In the genomic region with DNA sequence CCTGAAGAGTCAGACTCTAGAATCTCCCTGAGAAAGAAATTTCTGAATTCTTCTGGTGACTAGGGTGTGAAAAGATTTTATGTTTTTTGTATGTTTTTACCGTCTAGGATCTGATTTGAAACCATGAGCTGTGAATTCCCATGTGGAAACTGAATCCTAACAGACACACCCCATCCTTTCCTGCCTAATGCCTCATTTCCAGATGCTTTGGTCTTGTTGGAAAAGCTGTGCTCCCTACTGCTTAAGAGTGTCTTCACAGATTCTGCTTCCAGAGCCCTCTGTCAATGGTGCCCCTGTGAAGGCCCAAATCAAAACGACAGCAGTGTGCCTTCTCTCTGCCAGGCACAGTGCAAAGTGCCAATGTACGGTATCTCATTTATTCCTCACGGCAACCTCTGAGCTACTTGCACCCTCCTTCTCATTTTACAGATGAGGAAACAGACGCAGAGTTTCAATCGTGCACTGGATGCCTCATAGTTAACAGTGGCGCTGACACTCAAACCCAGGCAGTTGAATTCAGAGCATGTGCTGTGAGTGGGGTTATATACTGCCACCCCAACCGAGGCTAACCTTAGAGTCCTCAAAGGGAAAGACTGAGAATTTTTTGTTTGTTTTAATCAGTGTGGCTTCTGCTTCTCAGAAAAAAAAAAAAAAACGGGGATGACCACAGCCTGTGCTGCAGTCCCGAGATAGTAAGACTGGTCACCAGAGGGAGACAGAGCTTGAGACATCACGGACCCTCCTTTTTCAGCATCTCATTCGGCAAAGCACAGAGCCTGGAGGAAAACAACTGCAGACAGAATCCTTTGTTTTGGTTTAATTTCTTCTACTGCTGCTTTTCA, we compare ENCODE assay signal across 1 cellular context.
TF ChIP-seq lines count a peak whose summit lies in the region.

No MANE protein-coding gene starts in this region.

TF ChIP-seq in HepG2, 621 proteins besides CTCF, POLR2A, EP300 and RAD21 (continued from another document):
- TF ChIP-seq, protein P1, sequence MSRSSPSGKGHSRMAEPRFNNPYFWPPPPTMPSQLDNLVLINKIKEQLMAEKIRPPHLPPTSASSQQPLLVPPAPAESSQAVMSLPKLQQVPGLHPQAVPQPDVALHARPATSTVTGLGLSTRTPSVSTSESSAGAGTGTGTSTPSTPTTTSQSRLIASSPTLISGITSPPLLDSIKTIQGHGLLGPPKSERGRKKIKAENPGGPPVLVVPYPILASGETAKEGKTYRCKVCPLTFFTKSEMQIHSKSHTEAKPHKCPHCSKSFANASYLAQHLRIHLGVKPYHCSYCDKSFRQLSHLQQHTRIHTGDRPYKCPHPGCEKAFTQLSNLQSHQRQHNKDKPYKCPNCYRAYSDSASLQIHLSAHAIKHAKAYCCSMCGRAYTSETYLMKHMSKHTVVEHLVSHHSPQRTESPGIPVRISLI (CRISPR knock-in tag; IDR thresholded peaks at IDR 0.05; ENCODE audit: borderline replicate concordance), result peak; percentile 71; the same call in 1 of the 2 replicates
- TF ChIP-seq ZNF781 (CRISPR knock-in tag; IDR thresholded peaks at IDR 0.05; ENCODE audit: borderline replicate concordance, not compliant biosample characterization) (no peak), MIER2 (CRISPR knock-in tag; IDR thresholded peaks at IDR 0.05) (no peak), SRSF1 (optimal IDR thresholded peaks at IDR 0.05; ENCODE audit: low read depth, low read length) (no peak), GPN1 (CRISPR knock-in tag; IDR thresholded peaks at IDR 0.05; ENCODE audit: borderline replicate concordance) (no peak), ZNF430 (CRISPR knock-in tag; IDR thresholded peaks at IDR 0.05) (no peak), ZNF776 (CRISPR knock-in tag; IDR thresholded peaks at IDR 0.05) (no peak), STAG1 (CRISPR knock-in tag; IDR thresholded peaks at IDR 0.05) (peak; percentile 82)
- TF ChIP-seq, protein P2, sequence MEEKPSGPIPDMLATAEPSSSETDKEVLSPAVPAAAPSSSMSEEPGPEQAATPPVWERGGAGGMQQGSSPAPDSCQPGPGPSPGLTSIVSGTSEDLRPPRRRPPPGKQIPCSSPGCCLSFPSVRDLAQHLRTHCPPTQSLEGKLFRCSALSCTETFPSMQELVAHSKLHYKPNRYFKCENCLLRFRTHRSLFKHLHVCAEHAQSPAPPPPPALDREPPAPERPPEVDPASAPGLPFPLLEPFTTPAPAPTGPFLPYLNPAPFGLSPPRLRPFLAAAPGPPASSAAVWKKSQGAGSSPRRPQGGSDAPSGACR (CRISPR knock-in tag; IDR thresholded peaks at IDR 0.05), result no peak
- TF ChIP-seq, protein P3, sequence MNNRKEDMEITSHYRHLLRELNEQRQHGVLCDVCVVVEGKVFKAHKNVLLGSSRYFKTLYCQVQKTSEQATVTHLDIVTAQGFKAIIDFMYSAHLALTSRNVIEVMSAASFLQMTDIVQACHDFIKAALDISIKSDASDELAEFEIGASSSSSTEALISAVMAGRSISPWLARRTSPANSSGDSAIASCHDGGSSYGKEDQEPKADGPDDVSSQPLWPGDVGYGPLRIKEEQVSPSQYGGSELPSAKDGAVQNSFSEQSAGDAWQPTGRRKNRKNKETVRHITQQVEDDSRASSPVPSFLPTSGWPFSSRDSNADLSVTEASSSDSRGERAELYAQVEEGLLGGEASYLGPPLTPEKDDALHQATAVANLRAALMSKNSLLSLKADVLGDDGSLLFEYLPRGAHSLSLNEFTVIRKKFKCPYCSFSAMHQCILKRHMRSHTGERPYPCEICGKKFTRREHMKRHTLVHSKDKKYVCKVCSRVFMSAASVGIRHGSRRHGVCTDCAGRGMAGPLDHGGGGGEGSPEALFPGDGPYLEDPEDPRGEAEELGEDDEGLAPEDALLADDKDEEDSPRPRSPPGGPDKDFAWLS (CRISPR knock-in tag; IDR thresholded peaks at IDR 0.05; ENCODE audit: borderline replicate concordance), result no peak
